Comparison of ENCODE assay signal across 1 cellular context in genomic region chr4:40258624-40259023, GRCh38.
TF ChIP-seq lines count a peak whose summit lies in the region.

No MANE protein-coding gene starts in this region.

TF ChIP-seq in GM23338, 12 proteins besides CTCF, POLR2A, EP300 and RAD21 (continued from another document):
- no peak for TF ChIP-seq ZNF462 (CRISPR knock-in tag; IDR thresholded peaks at IDR 0.05)
- TF ChIP-seq, protein P1, sequence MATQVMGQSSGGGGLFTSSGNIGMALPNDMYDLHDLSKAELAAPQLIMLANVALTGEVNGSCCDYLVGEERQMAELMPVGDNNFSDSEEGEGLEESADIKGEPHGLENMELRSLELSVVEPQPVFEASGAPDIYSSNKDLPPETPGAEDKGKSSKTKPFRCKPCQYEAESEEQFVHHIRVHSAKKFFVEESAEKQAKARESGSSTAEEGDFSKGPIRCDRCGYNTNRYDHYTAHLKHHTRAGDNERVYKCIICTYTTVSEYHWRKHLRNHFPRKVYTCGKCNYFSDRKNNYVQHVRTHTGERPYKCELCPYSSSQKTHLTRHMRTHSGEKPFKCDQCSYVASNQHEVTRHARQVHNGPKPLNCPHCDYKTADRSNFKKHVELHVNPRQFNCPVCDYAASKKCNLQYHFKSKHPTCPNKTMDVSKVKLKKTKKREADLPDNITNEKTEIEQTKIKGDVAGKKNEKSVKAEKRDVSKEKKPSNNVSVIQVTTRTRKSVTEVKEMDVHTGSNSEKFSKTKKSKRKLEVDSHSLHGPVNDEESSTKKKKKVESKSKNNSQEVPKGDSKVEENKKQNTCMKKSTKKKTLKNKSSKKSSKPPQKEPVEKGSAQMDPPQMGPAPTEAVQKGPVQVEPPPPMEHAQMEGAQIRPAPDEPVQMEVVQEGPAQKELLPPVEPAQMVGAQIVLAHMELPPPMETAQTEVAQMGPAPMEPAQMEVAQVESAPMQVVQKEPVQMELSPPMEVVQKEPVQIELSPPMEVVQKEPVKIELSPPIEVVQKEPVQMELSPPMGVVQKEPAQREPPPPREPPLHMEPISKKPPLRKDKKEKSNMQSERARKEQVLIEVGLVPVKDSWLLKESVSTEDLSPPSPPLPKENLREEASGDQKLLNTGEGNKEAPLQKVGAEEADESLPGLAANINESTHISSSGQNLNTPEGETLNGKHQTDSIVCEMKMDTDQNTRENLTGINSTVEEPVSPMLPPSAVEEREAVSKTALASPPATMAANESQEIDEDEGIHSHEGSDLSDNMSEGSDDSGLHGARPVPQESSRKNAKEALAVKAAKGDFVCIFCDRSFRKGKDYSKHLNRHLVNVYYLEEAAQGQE (IDR thresholded peaks at IDR 0.05; ENCODE audit: unreplicated experiment) = no peak
